ENCODE assay signal across 1 cellular context in genomic region chrX:141989802-141990201, GRCh38.
TF ChIP-seq lines count a peak whose summit lies in the region.

No MANE protein-coding gene starts in this region.

TF ChIP-seq in SK-N-SH treated with all-trans-retinoic acid at 6 μM for 48 hours, 23 proteins besides CTCF, POLR2A, EP300 and RAD21 (continued from another document):
- TF ChIP-seq POU6F1 (CRISPR knock-in tag; IDR thresholded peaks at IDR 0.05; ENCODE audit: borderline replicate concordance, low read depth): no peak
- TF ChIP-seq CSDC2 (CRISPR knock-in tag; IDR thresholded peaks at IDR 0.05): no peak
- TF ChIP-seq ZFP3 (CRISPR knock-in tag; IDR thresholded peaks at IDR 0.05): no peak
- no peak for TF ChIP-seq CREB5 (CRISPR knock-in tag; IDR thresholded peaks at IDR 0.05; ENCODE audit: low read depth)
- TF ChIP-seq ZFP30 (CRISPR knock-in tag; IDR thresholded peaks at IDR 0.05): no peak
- TF ChIP-seq OSR1 (CRISPR knock-in tag; IDR thresholded peaks at IDR 0.05): no peak
- TF ChIP-seq TCF4 (CRISPR knock-in tag; IDR thresholded peaks at IDR 0.05; ENCODE audit: borderline replicate concordance): no peak
- no peak for TF ChIP-seq TSHZ2 (CRISPR knock-in tag; IDR thresholded peaks at IDR 0.05)
- TF ChIP-seq ZNF565 (CRISPR knock-in tag; conservative IDR thresholded peaks at IDR 0.05; ENCODE audit: low read depth): no peak
- no peak for TF ChIP-seq ISL1 (CRISPR knock-in tag; IDR thresholded peaks at IDR 0.05)
- TF ChIP-seq TOX (CRISPR knock-in tag; IDR thresholded peaks at IDR 0.05; ENCODE audit: borderline replicate concordance): no peak
